ENCODE assay signal across 8 cellular contexts in the genomic region with DNA sequence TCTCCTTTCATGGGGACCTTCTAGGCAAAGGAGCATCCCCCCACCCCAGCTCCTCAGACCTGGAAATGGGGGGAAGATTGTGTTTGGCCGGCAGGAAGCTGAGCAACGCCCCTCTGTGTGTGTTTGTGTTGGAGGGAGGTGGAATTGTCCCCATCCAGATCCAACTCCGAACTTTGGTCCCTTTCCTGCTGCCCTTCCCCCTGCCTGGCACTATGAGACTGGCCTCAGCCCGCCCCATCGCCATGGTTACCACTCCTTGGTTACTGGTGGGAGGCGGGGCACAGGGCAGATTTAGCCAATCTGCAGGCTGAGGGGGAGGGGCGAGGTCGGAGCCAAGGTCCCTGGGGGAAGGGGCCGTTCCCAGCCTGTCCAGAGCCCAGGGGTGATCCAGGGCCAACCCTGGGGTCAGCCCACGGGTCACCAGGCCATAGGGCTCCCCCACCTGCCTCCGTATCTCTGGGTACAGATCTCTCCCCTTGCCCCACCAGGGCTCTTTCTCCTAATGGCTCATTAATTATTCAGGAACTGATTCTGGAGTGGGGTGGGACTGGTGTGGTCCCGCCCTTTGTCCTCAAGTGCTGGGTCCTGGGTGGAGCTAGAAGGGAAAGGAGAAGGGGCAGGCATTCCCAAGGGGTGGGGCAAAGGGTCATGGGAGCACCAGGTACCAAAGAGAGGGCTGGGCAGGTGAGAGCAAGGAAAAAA.
DNase-seq lines count a peak whose midpoint lies in the region; ATAC-seq and TF ChIP-seq lines count a peak whose summit lies in the region.

No MANE protein-coding gene starts in this region.

- peak overlapping the region; percentile 95 for H3K27ac Mint-ChIP-seq in nephron progenitor cell

- H3K36me3 Mint-ChIP-seq in nephron progenitor cell (ENCODE audit: low read depth), result peaks cover 10% of the 10 kb centered on the region

- DNase-seq in D341Med (ENCODE audit: low spot score) (peak; percentile 59), NCI-H187 treated with DMSO at 0.1 percent for 48 hours (lab: John Stamatoyannopoulos, UW) (peak; percentile 40), ecto neural progenitor cell (ENCODE audit: low spot score) (peak; percentile 96), nephron progenitor cell (peak; percentile 95)

- peak overlapping the region; percentile 63 for H3K4me3 Mint-ChIP-seq in nephron progenitor cell

- H3K4me1 Mint-ChIP-seq in nephron progenitor cell, result peaks cover 97% of the 10 kb centered on the region

- no peak for TF ChIP-seq CTCF in nephron progenitor cell (IDR thresholded peaks at IDR 0.05)

- ATAC-seq in GM18907 (IDR thresholded peaks at IDR 0.05; ENCODE audit: unreplicated experiment) (no peak), GM18873 (IDR thresholded peaks at IDR 0.05; ENCODE audit: low FRiP score, unreplicated experiment) (no peak), HG02623 (IDR thresholded peaks at IDR 0.05; ENCODE audit: unreplicated experiment) (no peak), HG03039 (IDR thresholded peaks at IDR 0.05; ENCODE audit: unreplicated experiment) (no peak)

- H3K27me3 Mint-ChIP-seq in nephron progenitor cell (ENCODE audit: low read depth, poor library complexity), result no peaks in the 10 kb centered on the region

- no peaks in the 10 kb centered on the region for H3K9me3 Mint-ChIP-seq in nephron progenitor cell

Comparison
In these comparisons a context has a peak if more than half of its experiments do, and no peak if none do; other contexts are left out.
1. DNase-seq: peak in every context shown above with its lines; median percentile 96 in ecto neural progenitor cell; 95 in nephron progenitor cell; 59 in D341Med; 40 in NCI-H187 treated with DMSO at 0.1 percent for 48 hours.